ENCODE assay signal across 8 cellular contexts in the genomic region with DNA sequence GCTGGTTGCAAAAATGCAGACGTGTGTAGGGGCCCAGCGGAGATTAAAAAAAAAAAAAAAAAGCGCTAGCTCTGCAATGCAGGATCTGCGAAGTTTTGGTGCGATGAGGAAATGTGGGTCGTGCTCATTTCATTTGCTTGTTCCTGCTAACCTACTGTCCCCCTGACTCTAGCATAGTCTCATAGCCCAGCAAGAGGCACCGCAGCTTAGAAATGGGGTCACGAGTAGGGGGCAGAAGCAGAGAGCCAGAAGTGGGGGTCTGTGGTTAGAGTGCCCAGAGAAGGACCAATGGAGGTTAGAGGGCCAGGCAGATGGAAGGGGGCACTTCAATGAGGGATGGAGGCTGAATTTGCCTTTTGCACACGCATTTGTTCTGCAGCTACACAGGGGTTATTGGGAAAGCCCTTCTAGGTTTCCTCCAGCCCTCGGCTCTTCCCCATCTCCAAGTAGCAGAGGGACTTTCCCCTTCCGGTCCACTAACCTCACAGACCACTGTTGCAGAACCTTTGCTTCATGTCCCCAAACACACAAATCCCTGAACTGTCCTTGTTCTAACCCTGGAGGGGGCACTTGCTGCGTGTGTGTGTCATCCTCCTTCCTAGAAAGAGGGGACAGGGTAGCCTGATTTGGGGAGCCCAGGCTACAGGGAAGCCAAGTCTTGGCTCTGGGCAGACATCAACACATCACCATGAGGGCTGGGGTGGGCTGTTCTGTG. TPM values are rescaled to one million over a fixed set of nuclear protein-coding genes. Genes with fewer than 3 reads are reported as not detected.
DNase-seq lines count a peak whose midpoint lies in the region; ATAC-seq lines count a peak whose summit lies in the region.

No MANE protein-coding gene starts in this region.

- ATAC-seq in HG03378 (IDR thresholded peaks at IDR 0.05; ENCODE audit: unreplicated experiment) (no peak), GM18517 (IDR thresholded peaks at IDR 0.05; ENCODE audit: unreplicated experiment) (no peak)

- peak in 4 of 6 experiments; percentile 30 to 72 (median 62) for DNase-seq in stimulated activated naive CD4-positive, alpha-beta T cell (lab: John Stamatoyannopoulos, UW)
- DNase-seq in stimulated activated naive CD4-positive, alpha-beta T cell treated with Interleukin-2 at 50 U/mL for 16 hours (lab: John Stamatoyannopoulos, UW): no peak
- peak in 12 of 61 donors; percentile 32 to 79 (median 60) for DNase-seq in caudate nucleus (lab: John Stamatoyannopoulos, UW)
- DNase-seq in myocyte (ENCODE audit: low read depth): peak; percentile 47
- no peak for DNase-seq in NCI-H524 treated with DMSO at 0.1 percent for 48 hours (lab: John Stamatoyannopoulos, UW)
- no peak for DNase-seq in NCI-H226

- H3K27ac ChIP-seq in caudate nucleus (ENCODE audit: low read depth, low read length): peak overlapping the region; percentile 99

RNA-seq across cellular contexts. Expression of a gene that starts 7.0 kb away (rescaled TPM):
- total RNA-seq in myocyte: 9.5 and 10.8 TPM in 2 replicates
- 12.4 TPM for polyA plus RNA-seq in myocyte (2012)

RNA-seq across cellular contexts. Expression of a gene that starts 14.3 kb away (rescaled TPM):
- 104 and 111 TPM in 2 replicates for total RNA-seq in myocyte
- polyA plus RNA-seq in myocyte (2012): 60.2 TPM

RNA-seq across cellular contexts. Expression of a gene that starts 32.9 kb away (rescaled TPM):
- total RNA-seq in myocyte: 35.0 and 49.0 TPM in 2 replicates
- 32.6 TPM for polyA plus RNA-seq in myocyte (2012)

RNA-seq across cellular contexts. Expression of a gene that starts 44.7 kb away (rescaled TPM):
- total RNA-seq in myocyte: 52.5 and 61.1 TPM in 2 replicates
- 38.9 TPM for polyA plus RNA-seq in myocyte (2012)

RNA-seq across cellular contexts. Expression of a gene that starts 53.2 kb away (rescaled TPM):
- total RNA-seq in myocyte: 88.7 and 90.0 TPM in 2 replicates
- 61.5 TPM for polyA plus RNA-seq in myocyte (2012)

Comparison
In these comparisons a context has a peak if more than half of its experiments do, and no peak if none do; other contexts are left out.
1. DNase-seq: peak in stimulated activated naive CD4-positive, alpha-beta T cell (4 of 6) and myocyte (single experiment); none in stimulated activated naive CD4-positive, alpha-beta T cell treated with Interleukin-2 at 50 U/mL for 16 hours (single experiment), NCI-H524 treated with DMSO at 0.1 percent for 48 hours (single experiment) and NCI-H226 (single experiment).